8 cellular contexts compared by ENCODE assay signal in genomic region chrX:49079489-49080428, GRCh38. TPM values are rescaled to one million over a fixed set of nuclear protein-coding genes. Genes with fewer than 3 reads are reported as not detected.
DNase-seq lines count a peak whose midpoint lies in the region; ATAC-seq and TF ChIP-seq lines count a peak whose summit lies in the region.

Gene WDR45 (minus strand): TSS chrX:49079887. CDS start chrX:49078095, 1,792 bp downstream.

- TF ChIP-seq CTCF in SU-DHL-6 (IDR thresholded peaks at IDR 0.05; ENCODE audit: insufficient read depth, low read length, poor library complexity, severe bottlenecking) = no peak
- TF ChIP-seq CTCF in glutamatergic neuron (IDR thresholded peaks at IDR 0.05; ENCODE audit: partially characterized antibody, unreplicated experiment) = no peak
- TF ChIP-seq CTCF in ovary (IDR thresholded peaks at IDR 0.05) = peak in 1 of 3 donors; percentile 11

- DNase-seq in COLO668 (lab: John Stamatoyannopoulos, UW; ENCODE audit: unreplicated experiment) (peak; percentile 69), Karpas-422 (peak; percentile 78), glutamatergic neuron (peak; percentile 70), ovary (peak; percentile 76 to 83 (median 81))
- DNase-seq in activated naive CD8-positive, alpha-beta T cell treated with anti-CD3 and anti-CD28 coated beads for 36 hours = peak; percentile 75

- no peak for TF ChIP-seq EP300 in ovary (IDR thresholded peaks at IDR 0.05)

- peak within 1 kb of the TSS; percentile 97 for H3K27ac Mint-ChIP-seq in activated naive CD8-positive, alpha-beta T cell treated with anti-CD3 and anti-CD28 coated beads for 36 hours
- peak within 1 kb of the TSS; percentile 95 for H3K27ac Mint-ChIP-seq in glutamatergic neuron (ENCODE audit: unreplicated experiment)

- intact Hi-C loops in ovary (cut with DNase I) = no loop called here

- H3K4me1 Mint-ChIP-seq in activated naive CD8-positive, alpha-beta T cell treated with anti-CD3 and anti-CD28 coated beads for 36 hours = peaks cover 11% of the 10 kb centered on the region
- H3K4me1 Mint-ChIP-seq in glutamatergic neuron (ENCODE audit: low read depth, unreplicated experiment) = peaks cover 3% of the 10 kb centered on the region

- H3K4me3 Mint-ChIP-seq in activated naive CD8-positive, alpha-beta T cell treated with anti-CD3 and anti-CD28 coated beads for 36 hours = peak within 1 kb of the TSS; percentile 90
- H3K4me3 Mint-ChIP-seq in glutamatergic neuron (ENCODE audit: unreplicated experiment) = peak within 1 kb of the TSS; percentile 93

- H3K9me2 ChIP-seq in Karpas-422 (replicated peaks; ENCODE audit: insufficient read depth, low read length) (no peaks in the 10 kb centered on the region), SU-DHL-6 (replicated peaks; ENCODE audit: insufficient read depth, low read length) (no peaks in the 10 kb centered on the region)

- no peak within 1 kb of the TSS for H2AFZ ChIP-seq in Karpas-422 (ENCODE audit: low read length)
- peak within 1 kb of the TSS; percentile 80 for H2AFZ ChIP-seq in SU-DHL-6 (ENCODE audit: low read depth, low read length, severe bottlenecking)

- H3K4me2 ChIP-seq in Karpas-422 (ENCODE audit: low read depth, low read length, poor library complexity, severe bottlenecking) (peak within 1 kb of the TSS; percentile 72), SU-DHL-6 (ENCODE audit: low read depth, low read length, poor library complexity, severe bottlenecking) (peak within 1 kb of the TSS; percentile 77)

- H4K20me1 ChIP-seq in Karpas-422 (ENCODE audit: insufficient read depth, low read depth, low read length) = no peaks in the 10 kb centered on the region
- no peaks in the 10 kb centered on the region for H4K20me1 ChIP-seq in SU-DHL-6 (ENCODE audit: low read depth, low read length)

- H3K9me3 ChIP-seq in Karpas-422 (ENCODE audit: low read length) = no peaks in the 10 kb centered on the region
- H3K9me3 ChIP-seq in SU-DHL-6 (ENCODE audit: insufficient read depth, low read length) = no peaks in the 10 kb centered on the region
- no peaks in the 10 kb centered on the region for H3K9me3 ChIP-seq in ovary
- no peaks in the 10 kb centered on the region for H3K9me3 ChIP-seq in thymus (ENCODE audit: control insufficient read depth)

- H3K36me3 ChIP-seq in Karpas-422 (ENCODE audit: insufficient read depth, low read length) (no peaks in the 10 kb centered on the region), SU-DHL-6 (ENCODE audit: low read length) (no peaks in the 10 kb centered on the region), ovary (no peaks in the 10 kb centered on the region), thymus (ENCODE audit: control insufficient read depth, insufficient read depth) (peaks cover 17% of the 10 kb centered on the region)

- no peaks in the 10 kb centered on the region for H3K27me3 Mint-ChIP-seq in activated naive CD8-positive, alpha-beta T cell treated with anti-CD3 and anti-CD28 coated beads for 36 hours
- H3K27me3 Mint-ChIP-seq in glutamatergic neuron (ENCODE audit: unreplicated experiment) = peaks cover 4% of the 10 kb centered on the region

- H3K9me3 Mint-ChIP-seq in activated naive CD8-positive, alpha-beta T cell treated with anti-CD3 and anti-CD28 coated beads for 36 hours = no peaks in the 10 kb centered on the region
- H3K9me3 Mint-ChIP-seq in glutamatergic neuron (ENCODE audit: unreplicated experiment) = no peaks in the 10 kb centered on the region

- peak; percentile 73 for ATAC-seq in GM21423 (IDR thresholded peaks at IDR 0.05; ENCODE audit: unreplicated experiment)

- peak; percentile 77 for TF ChIP-seq POLR2A in ovary (IDR thresholded peaks at IDR 0.05)

- WGBS in ovary, 3 donors = 30 to 48% (median 30%) methylated on average over 55 of the region's 55 CpGs
- 2% methylated on average over 55 of the region's 55 CpGs for WGBS in thymus

- peak within 1 kb of the TSS; percentile 84 for H3K4me3 ChIP-seq in Karpas-422 (ENCODE audit: low read length)
- peak within 1 kb of the TSS; percentile 73 for H3K4me3 ChIP-seq in SU-DHL-6 (ENCODE audit: insufficient read depth, low read length, poor library complexity, severe bottlenecking)
- peak within 1 kb of the TSS; percentile 58 for H3K4me3 ChIP-seq in ovary
- H3K4me3 ChIP-seq in thymus (ENCODE audit: low read length) = peak within 1 kb of the TSS; percentile 74

- H3K27ac ChIP-seq in Karpas-422 (ENCODE audit: low read length) = peak within 1 kb of the TSS; percentile 43
- peak within 1 kb of the TSS; percentile 58 for H3K27ac ChIP-seq in SU-DHL-6 (ENCODE audit: low read depth, low read length)
- peak within 1 kb of the TSS; percentile 87 to 92 for H3K27ac ChIP-seq in ovary
- H3K27ac ChIP-seq in thymus (ENCODE audit: low read depth) = peak within 1 kb of the TSS; percentile 95

- H3K4me1 ChIP-seq in Karpas-422 (ENCODE audit: low read length) = peaks cover 7% of the 10 kb centered on the region
- H3K4me1 ChIP-seq in ovary (ENCODE audit: insufficient read depth) = no peaks in the 10 kb centered on the region
- peaks cover 4% of the 10 kb centered on the region for H3K4me1 ChIP-seq in thymus (ENCODE audit: control insufficient read depth, insufficient read depth, low read length)

- H3K79me2 ChIP-seq in Karpas-422 (ENCODE audit: low read length) = peaks cover 4% of the 10 kb centered on the region; the same call in 1 of the 2 replicates
- no peaks in the 10 kb centered on the region for H3K79me2 ChIP-seq in SU-DHL-6 (ENCODE audit: insufficient read depth, low read length)

- H3K9ac ChIP-seq in Karpas-422 (ENCODE audit: low read length) (peak within 1 kb of the TSS; percentile 76), SU-DHL-6 (ENCODE audit: low read length) (peak within 1 kb of the TSS; percentile 66)

- H3K27me3 ChIP-seq in Karpas-422 (ENCODE audit: low read length) = no peaks in the 10 kb centered on the region
- H3K27me3 ChIP-seq in SU-DHL-6 (ENCODE audit: low read length) = no peaks in the 10 kb centered on the region
- H3K27me3 ChIP-seq in ovary = no peaks in the 10 kb centered on the region
- no peaks in the 10 kb centered on the region for H3K27me3 ChIP-seq in thymus (ENCODE audit: control insufficient read depth, insufficient read depth)

- H3F3A ChIP-seq in SU-DHL-6 (ENCODE audit: insufficient read depth) = no peaks in the 10 kb centered on the region

- peaks cover under 1% of the 10 kb centered on the region for H3K36me3 Mint-ChIP-seq in activated naive CD8-positive, alpha-beta T cell treated with anti-CD3 and anti-CD28 coated beads for 36 hours
- H3K36me3 Mint-ChIP-seq in glutamatergic neuron (ENCODE audit: unreplicated experiment) = no peaks in the 10 kb centered on the region

RNA-seq across cellular contexts. Expression of gene WDR45, which starts in this region (rescaled TPM):
- 80.3 and 115 TPM in 2 replicates for total RNA-seq in Karpas-422 (2014; rRNA removed; shearing (Covaris generic); ENCODE audit: low replicate concordance)
- 10 to 100 TPM; 23.7 to 31.1 TPM for total RNA-seq in activated naive CD8-positive, alpha-beta T cell treated with anti-CD3 and anti-CD28 coated beads for 36 hours
- total RNA-seq in glutamatergic neuron (ENCODE audit: unreplicated experiment) (66.4 TPM), ovary (10 to 100 TPM; 55.3 to 89.7 (median 76.5) TPM)
- polyA plus RNA-seq in ovary (10 to 100 TPM; 56.1 to 80.4 TPM), thymus (103 TPM)

Comparison
In these comparisons a context has a peak if more than half of its experiments do, and no peak if none do; other contexts are left out.
1. Peak in every context shown above with its lines: DNase-seq, ATAC-seq, H3K4me3 ChIP-seq and H3K27ac ChIP-seq.
2. H3K27ac ChIP-seq: peak in every context shown above with its lines; median percentile 95 in thymus; 90 in ovary; 58 in SU-DHL-6; 43 in Karpas-422.